14 cellular contexts compared by ENCODE assay signal in the genomic region with DNA sequence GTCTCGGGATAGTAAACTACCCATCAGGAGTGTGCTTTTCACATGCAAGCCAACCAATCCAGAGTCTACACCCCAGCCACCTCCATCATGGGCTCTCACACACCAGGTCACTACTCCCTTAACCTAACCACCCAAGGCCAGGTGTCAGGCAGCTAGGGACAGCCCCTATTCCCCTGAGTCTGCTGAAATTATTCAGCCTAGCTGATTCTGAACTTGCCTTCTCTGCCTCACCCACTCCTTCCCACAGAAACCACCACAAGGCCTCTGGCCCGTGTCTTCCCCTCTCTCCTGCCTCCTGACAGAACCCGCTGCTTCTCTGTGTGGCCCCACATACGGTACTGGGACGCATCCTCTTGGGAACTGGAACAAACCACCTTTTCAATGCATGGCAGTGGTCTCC.
A peak's percentile ranks its signal among the peaks of the same experiment; 100 is the strongest.
DNase-seq lines count a peak whose midpoint lies in the region; ATAC-seq and TF ChIP-seq lines count a peak whose summit lies in the region.
"Had no signal": no experiment of that assay in that cellular context is flagged by ENCODE, and none has a peak within 500 bp of the region (broad histone marks: within the 10 kb centered on the region; RNA-seq: fewer than 3 reads in every experiment).

No MANE protein-coding gene starts in this region.

- TF ChIP-seq CTCF in glutamatergic neuron (IDR thresholded peaks at IDR 0.05; ENCODE audit: partially characterized antibody, unreplicated experiment) (no peak), left ventricle myocardium inferior (IDR thresholded peaks at IDR 0.05; ENCODE audit: borderline replicate concordance) (no peak)

- no peaks in the 10 kb centered on the region for H3K9me3 ChIP-seq in left ventricle myocardium inferior (replicated peaks)
- H3K9me3 ChIP-seq: mucosa of descending colon had no signal

- H3K27me3 ChIP-seq in left ventricle myocardium inferior (ENCODE audit: low read depth) = no peaks in the 10 kb centered on the region
- H3K27me3 ChIP-seq: foreskin keratinocyte had no signal

- peaks cover 4% of the 10 kb centered on the region for H3K27me3 Mint-ChIP-seq in glutamatergic neuron (ENCODE audit: unreplicated experiment)
- H3K27me3 Mint-ChIP-seq in activated CD4-positive, alpha-beta T cell treated with anti-CD3 and anti-CD28 coated beads, Interleukin-2, amount 10 ng/mL, durations not matched to agents 24 days and 14 days = peaks cover 2% of the 10 kb centered on the region
- H3K27me3 Mint-ChIP-seq in activated T-helper 2 cell treated with anti-CD3 and anti-CD28 coated beads, Interferon-gamma antibody, Interleukin-2, Interleukin-4, amounts not matched to agents 10 μg/mL and 5 μg/mL and 100 μg/mL, durations not matched to agents 14 hours and 24 hours and 36 hours (ENCODE audit: low read depth) = peaks cover 2% of the 10 kb centered on the region
- H3K27me3 Mint-ChIP-seq: stimulated activated naive CD8-positive, alpha-beta T cell treated with anti-CD3 and anti-CD28 coated beads, Interleukin-15, Interleukin-2, amounts not matched to agents 100 ng/mL and 50 ng/mL, for 24 hours had no signal

- H3K9me3 Mint-ChIP-seq in glutamatergic neuron (ENCODE audit: unreplicated experiment) = peaks cover 6% of the 10 kb centered on the region
- H3K9me3 Mint-ChIP-seq in activated CD4-positive, alpha-beta T cell treated with anti-CD3 and anti-CD28 coated beads, Interleukin-2, amount 10 ng/mL, durations not matched to agents 24 days and 14 days = no peaks in the 10 kb centered on the region
- no peaks in the 10 kb centered on the region for H3K9me3 Mint-ChIP-seq in activated T-helper 2 cell treated with anti-CD3 and anti-CD28 coated beads, Interferon-gamma antibody, Interleukin-2, Interleukin-4, amounts not matched to agents 10 μg/mL and 5 μg/mL and 100 μg/mL, durations not matched to agents 14 hours and 24 hours and 36 hours
- H3K9me3 Mint-ChIP-seq: stimulated activated naive CD8-positive, alpha-beta T cell treated with anti-CD3 and anti-CD28 coated beads, Interleukin-15, Interleukin-2, amounts not matched to agents 100 ng/mL and 50 ng/mL, for 24 hours had no signal

- no peak overlapping the region for H3K4me3 ChIP-seq in left ventricle myocardium inferior
- H3K4me3 ChIP-seq: mucosa of descending colon had no signal

- peaks cover 3% of the 10 kb centered on the region for H3K36me3 Mint-ChIP-seq in glutamatergic neuron (ENCODE audit: unreplicated experiment)
- H3K36me3 Mint-ChIP-seq in activated CD4-positive, alpha-beta T cell treated with anti-CD3 and anti-CD28 coated beads, Interleukin-2, amount 10 ng/mL, durations not matched to agents 24 days and 14 days (ENCODE audit: low read depth) = no peaks in the 10 kb centered on the region
- H3K36me3 Mint-ChIP-seq in activated T-helper 2 cell treated with anti-CD3 and anti-CD28 coated beads, Interferon-gamma antibody, Interleukin-2, Interleukin-4, amounts not matched to agents 10 μg/mL and 5 μg/mL and 100 μg/mL, durations not matched to agents 14 hours and 24 hours and 36 hours (ENCODE audit: low read depth) = no peaks in the 10 kb centered on the region

- ATAC-seq in GM18511 (IDR thresholded peaks at IDR 0.05; ENCODE audit: unreplicated experiment) (peak; percentile 100), GM21360 (IDR thresholded peaks at IDR 0.05; ENCODE audit: unreplicated experiment) (peak; percentile 97), HG03060 (IDR thresholded peaks at IDR 0.05; ENCODE audit: low read depth, unreplicated experiment) (peak; percentile 97)
- ATAC-seq: foreskin keratinocyte, mucosa of descending colon had no signal

- no peaks in the 10 kb centered on the region for H3K4me1 ChIP-seq in left ventricle myocardium inferior
- H3K4me1 ChIP-seq: foreskin keratinocyte had no signal

- intact Hi-C loops in left ventricle myocardium inferior (cut with micrococcal nuclease) = no loop called here
- intact Hi-C loops in activated CD4-positive, alpha-beta T cell treated with anti-CD3 and anti-CD28 coated beads, Interleukin-2, amount 10 ng/mL, durations not matched to agents 24 days and 14 days (cut with micrococcal nuclease) = no loop called here
- intact Hi-C loops in activated T-helper 2 cell treated with anti-CD3 and anti-CD28 coated beads, Interferon-gamma antibody, Interleukin-2, Interleukin-4, amounts not matched to agents 10 μg/mL and 5 μg/mL and 100 μg/mL, durations not matched to agents 14 hours and 24 hours and 36 hours (cut with micrococcal nuclease) = no loop called here

- DNase-seq in glutamatergic neuron = no peak
- no peak for DNase-seq in left ventricle myocardium inferior
- DNase-seq in activated CD4-positive, alpha-beta T cell treated with anti-CD3 and anti-CD28 coated beads, Interleukin-2, amount 10 ng/mL, durations not matched to agents 24 days and 14 days = no peak
- DNase-seq in activated T-helper 2 cell treated with anti-CD3 and anti-CD28 coated beads, Interferon-gamma antibody, Interleukin-2, Interleukin-4, amounts not matched to agents 10 μg/mL and 5 μg/mL and 100 μg/mL, durations not matched to agents 14 hours and 24 hours and 36 hours (ENCODE audit: low spot score) = no peak
- DNase-seq in GDM1 (lab: John Stamatoyannopoulos, UW) = no peak
- DNase-seq: central memory CD4-positive, alpha-beta T cell; foreskin keratinocyte; mucosa of descending colon; NCI-H187 had no signal

- H3K36me3 ChIP-seq in left ventricle myocardium inferior = peaks cover 12% of the 10 kb centered on the region

- peak overlapping the region; percentile 9 for H3K4me3 Mint-ChIP-seq in glutamatergic neuron (ENCODE audit: unreplicated experiment)
- no peak overlapping the region for H3K4me3 Mint-ChIP-seq in activated CD4-positive, alpha-beta T cell treated with anti-CD3 and anti-CD28 coated beads, Interleukin-2, amount 10 ng/mL, durations not matched to agents 24 days and 14 days
- no peak overlapping the region for H3K4me3 Mint-ChIP-seq in activated T-helper 2 cell treated with anti-CD3 and anti-CD28 coated beads, Interferon-gamma antibody, Interleukin-2, Interleukin-4, amounts not matched to agents 10 μg/mL and 5 μg/mL and 100 μg/mL, durations not matched to agents 14 hours and 24 hours and 36 hours (ENCODE audit: low read depth)
- H3K4me3 Mint-ChIP-seq: stimulated activated naive CD8-positive, alpha-beta T cell treated with anti-CD3 and anti-CD28 coated beads, Interleukin-15, Interleukin-2, amounts not matched to agents 100 ng/mL and 50 ng/mL, for 24 hours had no signal

- peaks cover 24% of the 10 kb centered on the region for H3K4me1 Mint-ChIP-seq in glutamatergic neuron (ENCODE audit: low read depth, unreplicated experiment)
- H3K4me1 Mint-ChIP-seq in activated CD4-positive, alpha-beta T cell treated with anti-CD3 and anti-CD28 coated beads, Interleukin-2, amount 10 ng/mL, durations not matched to agents 24 days and 14 days = peaks cover 6% of the 10 kb centered on the region
- peaks cover 3% of the 10 kb centered on the region for H3K4me1 Mint-ChIP-seq in activated T-helper 2 cell treated with anti-CD3 and anti-CD28 coated beads, Interferon-gamma antibody, Interleukin-2, Interleukin-4, amounts not matched to agents 10 μg/mL and 5 μg/mL and 100 μg/mL, durations not matched to agents 14 hours and 24 hours and 36 hours (ENCODE audit: low read depth)

- H3K27ac Mint-ChIP-seq in glutamatergic neuron (ENCODE audit: unreplicated experiment) = no peak overlapping the region
- H3K27ac Mint-ChIP-seq in activated CD4-positive, alpha-beta T cell treated with anti-CD3 and anti-CD28 coated beads, Interleukin-2, amount 10 ng/mL, durations not matched to agents 24 days and 14 days = no peak overlapping the region
- H3K27ac Mint-ChIP-seq in activated T-helper 2 cell treated with anti-CD3 and anti-CD28 coated beads, Interferon-gamma antibody, Interleukin-2, Interleukin-4, amounts not matched to agents 10 μg/mL and 5 μg/mL and 100 μg/mL, durations not matched to agents 14 hours and 24 hours and 36 hours = no peak overlapping the region
- H3K27ac Mint-ChIP-seq: stimulated activated naive CD8-positive, alpha-beta T cell treated with anti-CD3 and anti-CD28 coated beads, Interleukin-15, Interleukin-2, amounts not matched to agents 100 ng/mL and 50 ng/mL, for 24 hours had no signal

- no peak overlapping the region for H3K27ac ChIP-seq in left ventricle myocardium inferior (replicated peaks)
- H3K27ac ChIP-seq: foreskin keratinocyte, HL-60 had no signal
